7 cellular contexts compared by ENCODE assay signal in the genomic region with DNA sequence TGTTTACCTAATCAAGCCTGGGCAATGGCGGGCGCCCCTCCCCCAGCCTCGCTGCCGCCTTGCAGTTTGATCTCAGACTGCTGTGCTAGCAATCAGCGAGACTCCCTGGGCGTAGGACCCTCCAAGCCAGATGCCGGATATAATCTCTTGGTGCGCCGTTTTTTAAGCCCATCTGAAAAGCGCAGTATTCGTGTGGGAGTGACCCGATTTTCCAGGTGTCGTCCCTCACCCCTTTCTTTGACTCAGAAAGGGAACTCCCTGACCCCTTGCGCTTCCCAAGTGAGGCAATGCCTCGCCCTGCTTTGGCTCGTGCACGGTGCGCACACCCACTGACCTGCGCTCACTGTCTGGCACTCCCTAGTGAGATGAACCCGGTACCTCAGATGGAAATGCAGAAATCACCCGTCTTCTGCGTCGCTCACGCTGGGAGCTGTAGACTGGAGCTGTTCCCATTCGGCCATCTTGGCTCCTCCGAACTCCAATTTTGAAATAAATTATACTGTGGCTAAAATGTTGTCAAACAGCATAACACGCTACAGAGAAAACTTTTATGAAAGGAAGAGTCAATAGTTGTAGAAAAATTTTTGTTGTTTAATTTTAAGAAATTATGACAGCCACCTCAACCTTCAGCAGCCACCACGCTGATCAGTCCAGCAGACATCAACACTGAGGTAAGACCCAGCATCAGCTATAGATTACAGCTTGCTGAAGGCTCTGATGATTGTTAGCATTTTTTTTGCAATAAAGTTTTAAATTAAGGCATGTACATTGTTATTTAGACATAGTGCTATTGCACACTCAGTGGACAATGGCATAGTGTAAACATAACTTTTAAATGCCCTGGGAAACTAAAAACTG.
A peak's percentile ranks its signal among the peaks of the same experiment; 100 is the strongest.
DNase-seq lines count a peak whose midpoint lies in the region; FAIRE-seq and TF ChIP-seq lines count a peak whose summit lies in the region.
"Not testable (repeated sequence)": the region's sequence is repeated elsewhere in the genome, so short reads cannot be mapped to it uniquely, and the experiment has no call there.

No MANE protein-coding gene starts in this region.

- H3K79me2 ChIP-seq in H1 (ENCODE audit: control insufficient read depth in 1 of 2, insufficient read depth in 2 of 2, low read length in 2 of 2); mesendoderm (ENCODE audit: control insufficient read depth, insufficient read depth, low read length): not testable (repeated sequence)

- H3K14ac ChIP-seq in H1 (ENCODE audit: insufficient read length) = not testable (repeated sequence)

- not testable (repeated sequence) for H3K27me3 Mint-ChIP-seq in progenitor cell of endocrine pancreas

- DNase-seq in DMS53 treated with DMSO at 0.1 percent for 48 hours (lab: John Stamatoyannopoulos, UW; ENCODE audit: unreplicated experiment) = peak; percentile 48
- DNase-seq in NCI-H2171 treated with DMSO at 0.1 percent for 48 hours (lab: John Stamatoyannopoulos, UW) = peak; percentile 68
- peak; percentile 41 for DNase-seq in NCI-H748 treated with DMSO at 0.1 percent for 48 hours (lab: John Stamatoyannopoulos, UW)
- peak in 1 of 2 experiments; percentile 54 for DNase-seq in H1 (ENCODE audit: low read depth in 1 of 2, low spot score in 2 of 2)
- not testable (repeated sequence) for DNase-seq in mesendoderm; progenitor cell of endocrine pancreas (ENCODE audit: low spot score, unreplicated experiment)

- peak overlapping the region; percentile 71 for H3K18ac ChIP-seq in H1 (ENCODE audit: extremely low read depth, low read length)
- H3K18ac ChIP-seq in mesendoderm (ENCODE audit: low read length) = not testable (repeated sequence)

- POLR2A ChIA-PET in H1 (lab: Charles Lee; ENCODE audit: partially characterized antibody) = interaction anchor here (1.9 kb wide), 1 partner anchor 94 kb away, joined by 6 read pairs; no protein-coding TSS in a partner anchor

- not testable (repeated sequence) for H2BK120ac ChIP-seq in H1 (replicated peaks; ENCODE audit: low read depth, low read length); mesendoderm (ENCODE audit: low read depth, low read length)

- not testable (repeated sequence) for H3K79me1 ChIP-seq in H1 (ENCODE audit: low read depth, low read length); mesendoderm (ENCODE audit: low read length)

- not testable (repeated sequence) for H3K23ac ChIP-seq in H1 (ENCODE audit: insufficient read length); mesendoderm (ENCODE audit: low read length)

- not testable (repeated sequence) for H3K56ac ChIP-seq in H1 (replicated peaks; ENCODE audit: insufficient read length, low read depth, low read length)
- H3K56ac ChIP-seq in mesendoderm (ENCODE audit: low read length) = peak overlapping the region; percentile 42

- 81% methylated on average over 20 of the region's 28 CpGs; no CpG with 5 or more reads in 1 of the 2 experiments for WGBS in H1 (ENCODE audit: extremely low coverage in 1 of 2, insufficient coverage in 1 of 2, insufficient read length in 1 of 2, insufficient replicate concordance in 2 of 2, low coverage in 1 of 2, low lambda C conversion rate in 2 of 2, missing lambda C conversion rate in 1 of 2), 2 experiments
- WGBS in mesendoderm (ENCODE audit: extremely low coverage, insufficient coverage, low lambda C conversion rate) = no CpG with 5 or more reads among the region's 28 CpGs

- H3K36me3 Mint-ChIP-seq in progenitor cell of endocrine pancreas (ENCODE audit: insufficient read depth) = not testable (repeated sequence)

- peak overlapping the region; percentile 92 for H3K27ac Mint-ChIP-seq in progenitor cell of endocrine pancreas

- CTCF ChIA-PET in H1 (lab: Charles Lee; ENCODE audit: partially characterized antibody) = interaction anchor here (0.7 to 1.0 kb wide), 2 partner anchors 73 to 85 kb away, joined by 3 read pairs; no protein-coding TSS in a partner anchor

- peak overlapping the region; percentile 89; the same call in 1 of the 2 replicates for H4K8ac ChIP-seq in H1 (ENCODE audit: extremely low read depth, insufficient read depth, low read length)
- H4K8ac ChIP-seq in mesendoderm (ENCODE audit: low read depth, low read length) = not testable (repeated sequence)

- not testable (repeated sequence) for TF ChIP-seq RAD21 in H1 (IDR thresholded peaks at IDR 0.05 in 1 of 2, conservative IDR thresholded peaks at IDR 0.05 in 1 of 2; ENCODE audit: low read depth in 2 of 2, low read length in 2 of 2)

- H3K4me1 ChIP-seq in HUES48 (ENCODE audit: control insufficient read depth, insufficient read depth, low read length); H1 (replicated peaks in 1 of 4; ENCODE audit: control insufficient read depth in 3 of 4, insufficient read depth in 4 of 4, low read length in 3 of 4); mesendoderm (ENCODE audit: control insufficient read depth, low read depth, low read length): not testable (repeated sequence)

- not testable (repeated sequence) for H3K36me3 ChIP-seq in HUES48 (ENCODE audit: control insufficient read depth, insufficient read depth, low read length); H1 (ENCODE audit: control insufficient read depth in 2 of 4, insufficient read depth in 4 of 4, low read length in 3 of 4); mesendoderm (ENCODE audit: control insufficient read depth, insufficient read depth, low read length)

- H3K4me1 Mint-ChIP-seq in progenitor cell of endocrine pancreas (ENCODE audit: low read depth) = not testable (repeated sequence)

- H3K9ac ChIP-seq in HUES48 (ENCODE audit: low read depth, low read length); mesendoderm (ENCODE audit: low read length): not testable (repeated sequence)
- peak overlapping the region in 1 of 4 experiments; percentile 48; a peak in 1 of 7 replicates for H3K9ac ChIP-seq in H1 (replicated peaks in 1 of 4; ENCODE audit: extremely low read depth in 1 of 4, low read depth in 3 of 4, low read length in 3 of 4)

- not testable (repeated sequence) for H3K27ac ChIP-seq in HUES48 (ENCODE audit: low read depth, low read length); H1 (ENCODE audit: low read depth, low read length); mesendoderm (ENCODE audit: low read depth, low read length)

- H2AFZ ChIP-seq in H1 (ENCODE audit: low read length) = not testable (repeated sequence)

- not testable (repeated sequence) for H3K4ac ChIP-seq in H1 (replicated peaks; ENCODE audit: insufficient read length, low read depth, low read length); mesendoderm (ENCODE audit: low read depth, low read length)

- H4K5ac ChIP-seq in H1 (ENCODE audit: insufficient read length, low read depth, low read length); mesendoderm (ENCODE audit: low read length): not testable (repeated sequence)

- not testable (repeated sequence) for H3K4me3 Mint-ChIP-seq in progenitor cell of endocrine pancreas (ENCODE audit: low read depth)

- H2BK5ac ChIP-seq in H1 (ENCODE audit: low read depth, low read length) = peak overlapping the region; percentile 52; the same call in 1 of the 2 replicates
- H2BK5ac ChIP-seq in mesendoderm (ENCODE audit: low read length) = not testable (repeated sequence)

- not testable (repeated sequence) for H3K9me3 ChIP-seq in HUES48 (ENCODE audit: control insufficient read depth, insufficient read depth, low read length); H1 (ENCODE audit: insufficient read depth in 2 of 2, low read depth in 1 of 2, low read length in 1 of 2)

- not testable (repeated sequence) for H2BK12ac ChIP-seq in H1 (ENCODE audit: low read depth, low read length)

- not testable (repeated sequence) for TF ChIP-seq CTCF in H1 (IDR thresholded peaks at IDR 0.05; ENCODE audit: control extremely low read depth in 1 of 3, insufficient read depth in 1 of 3, low read depth in 1 of 3, low read length in 3 of 3); progenitor cell of endocrine pancreas (IDR thresholded peaks at IDR 0.05; ENCODE audit: unreplicated experiment)

- TF ChIP-seq POLR2A in H1 (IDR thresholded peaks at IDR 0.05; ENCODE audit: control extremely low read depth in 1 of 2, low read depth in 2 of 2, low read length in 2 of 2) = not testable (repeated sequence)

- H3K27me3 ChIP-seq in HUES48 (ENCODE audit: control insufficient read depth, insufficient read depth, low read length); H1 (replicated peaks in 1 of 4; ENCODE audit: control insufficient read depth in 3 of 4, extremely low read depth in 1 of 4, insufficient read depth in 3 of 4, low read length in 3 of 4); mesendoderm (ENCODE audit: insufficient read depth, low read length, poor library complexity): not testable (repeated sequence)

- H3K9me3 Mint-ChIP-seq in progenitor cell of endocrine pancreas (ENCODE audit: low read depth) = not testable (repeated sequence)

- H2BK20ac ChIP-seq in H1 (ENCODE audit: low read length) = not testable (repeated sequence)

- not testable (repeated sequence) for H2BK15ac ChIP-seq in H1 (ENCODE audit: low read length); mesendoderm (replicated peaks; ENCODE audit: low read depth)

- not testable (repeated sequence) for FAIRE-seq in H1 (lab: Jason Lieb, UNC)

- peak overlapping the region; percentile 14 to 32; a peak in 2 of 4 replicates for H3K4me2 ChIP-seq in H1 (ENCODE audit: insufficient read depth in 1 of 2, low read depth in 2 of 2, low read length in 2 of 2)
- H3K4me2 ChIP-seq in mesendoderm (ENCODE audit: low read length) = not testable (repeated sequence)

- H3K4me3 ChIP-seq in HUES48 (ENCODE audit: low read depth, low read length) = peak overlapping the region; percentile 48
- H3K4me3 ChIP-seq in H1 (ENCODE audit: extremely low read depth in 1 of 4, insufficient read depth in 2 of 4, low read depth in 3 of 4, low read length in 4 of 4) = peak overlapping the region in 1 of 4 experiments; percentile 27; a peak in 2 of 8 replicates
- H3K4me3 ChIP-seq in mesendoderm (ENCODE audit: low read length) = not testable (repeated sequence)

- H3K23me2 ChIP-seq in H1 (ENCODE audit: low read depth, low read length) = not testable (repeated sequence)

- not testable (repeated sequence) for TF ChIP-seq EP300 in H1 (IDR thresholded peaks at IDR 0.05; ENCODE audit: borderline replicate concordance in 1 of 2, low read depth in 2 of 2, low read length in 2 of 2)

- not testable (repeated sequence) for H4K20me1 ChIP-seq in H1 (replicated peaks in 1 of 2; ENCODE audit: control insufficient read depth in 1 of 2, insufficient read depth in 2 of 2, low read length in 2 of 2)

- H2AK5ac ChIP-seq in H1 (ENCODE audit: low read depth, low read length); mesendoderm (ENCODE audit: low read length): not testable (repeated sequence)

- H4K91ac ChIP-seq in H1 (replicated peaks; ENCODE audit: insufficient read length, low read length) = not testable (repeated sequence)
